Comparison of ENCODE assay signal across 15 cellular contexts in the genomic region with DNA sequence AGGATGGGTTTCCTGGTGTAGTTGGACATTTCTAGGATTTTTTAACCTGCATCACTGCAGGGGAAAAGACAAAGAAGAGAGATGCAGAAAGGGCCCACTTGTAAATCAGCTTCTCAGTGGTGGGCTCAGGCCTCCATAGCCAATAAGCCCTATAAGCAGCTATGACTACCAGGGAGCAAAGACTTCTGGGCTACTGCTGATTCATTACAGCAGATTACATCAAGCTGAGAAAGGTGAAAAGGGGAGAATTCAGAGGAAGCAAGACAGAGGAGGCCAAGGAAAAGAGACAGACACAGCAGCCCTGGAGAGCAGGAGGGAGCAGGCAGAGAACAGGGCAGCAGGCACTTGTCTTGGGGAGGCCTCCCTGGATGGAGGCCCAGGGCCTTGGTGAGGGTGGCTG.
"Had no signal": no experiment of that assay in that cellular context is flagged by ENCODE, and none has a peak within 500 bp of the region (broad histone marks: within the 10 kb centered on the region; RNA-seq: fewer than 3 reads in every experiment).

No MANE protein-coding gene starts in this region.

- H3K36me3 ChIP-seq: breast epithelium, colonic mucosa had no signal

- H3K4me1 Mint-ChIP-seq: activated CD4-positive, alpha-beta T cell treated with anti-CD3 and anti-CD28 coated beads for 36 hours had no signal

- H3K27ac ChIP-seq: breast epithelium, colonic mucosa, hepatocyte, VCaP had no signal

- H3K9me3 Mint-ChIP-seq: activated CD8-positive, alpha-beta T cell treated with anti-CD3 and anti-CD28 coated beads for 36 hours; activated T-helper 1 cell treated with anti-CD3 and anti-CD28 coated beads, Interleukin-12 subunit alpha, Interleukin-12 subunit beta, Interleukin-2, Interleukin-4 antibody, amounts not matched to agents 30 ng/mL and 10 ng/mL and 1 ng/mL, durations not matched to agents 14 hours and 24 hours and 36 hours had no signal

- H3K4me1 ChIP-seq: breast epithelium, colonic mucosa had no signal

- H3K27me3 ChIP-seq: breast epithelium, colonic mucosa, hepatocyte had no signal

- FAIRE-seq: kidney had no signal

- H3K4me3 ChIP-seq: breast epithelium, colonic mucosa, hepatocyte had no signal

- H3K9me3 ChIP-seq: colonic mucosa had no signal

- H2AFZ ChIP-seq: hepatocyte had no signal

- ATAC-seq: activated CD4-positive, alpha-beta T cell treated with anti-CD3 and anti-CD28 coated beads for 36 hours; activated CD8-positive, alpha-beta T cell treated with anti-CD3 and anti-CD28 coated beads for 36 hours; sciatic nerve; stimulated activated naive CD8-positive, alpha-beta T cell treated with anti-CD3 and anti-CD28 coated beads, Interleukin-15, Interleukin-2, amounts not matched to agents 100 U/mL and 50 U/mL, for 24 hours had no signal

- H3K4me3 Mint-ChIP-seq: activated CD4-positive, alpha-beta T cell treated with anti-CD3 and anti-CD28 coated beads for 36 hours; activated CD8-positive, alpha-beta T cell treated with anti-CD3 and anti-CD28 coated beads for 36 hours; activated T-helper 1 cell treated with anti-CD3 and anti-CD28 coated beads, Interleukin-12 subunit alpha, Interleukin-12 subunit beta, Interleukin-2, Interleukin-4 antibody, amounts not matched to agents 30 ng/mL and 10 ng/mL and 1 ng/mL, durations not matched to agents 14 hours and 24 hours and 36 hours had no signal

- H3K79me2 ChIP-seq: hepatocyte had no signal

- H3K27ac Mint-ChIP-seq: activated CD4-positive, alpha-beta T cell treated with anti-CD3 and anti-CD28 coated beads for 36 hours; activated CD8-positive, alpha-beta T cell treated with anti-CD3 and anti-CD28 coated beads for 36 hours; activated T-helper 1 cell treated with anti-CD3 and anti-CD28 coated beads, Interleukin-12 subunit alpha, Interleukin-12 subunit beta, Interleukin-2, Interleukin-4 antibody, amounts not matched to agents 30 ng/mL and 10 ng/mL and 1 ng/mL, durations not matched to agents 14 hours and 24 hours and 36 hours had no signal

- H3K4me2 ChIP-seq: hepatocyte had no signal

- DNase-seq: activated CD4-positive, alpha-beta T cell treated with anti-CD3 and anti-CD28 coated beads for 36 hours; activated CD8-positive, alpha-beta memory T cell treated with anti-CD3 and anti-CD28 coated beads, Interleukin-2, amount 50 U/mL, for 48 hours; activated CD8-positive, alpha-beta T cell treated with anti-CD3 and anti-CD28 coated beads for 36 hours; activated naive CD4-positive, alpha-beta T cell treated with Interleukin-2 at 50 U/mL for 16 hours; colonic mucosa; effector CD8-positive, alpha-beta T cell; kidney; mesendoderm; stimulated activated CD4-positive, alpha-beta T cell treated with anti-CD3 and anti-CD28 coated beads, Interleukin-12 subunit alpha, Interleukin-12 subunit beta, amount 100 ng/mL, for 4 hours; stimulated activated naive CD8-positive, alpha-beta T cell treated with anti-CD3 and anti-CD28 coated beads, Interleukin-15, Interleukin-2, amounts not matched to agents 100 U/mL and 50 U/mL, for 24 hours had no signal
